In the genomic region with DNA sequence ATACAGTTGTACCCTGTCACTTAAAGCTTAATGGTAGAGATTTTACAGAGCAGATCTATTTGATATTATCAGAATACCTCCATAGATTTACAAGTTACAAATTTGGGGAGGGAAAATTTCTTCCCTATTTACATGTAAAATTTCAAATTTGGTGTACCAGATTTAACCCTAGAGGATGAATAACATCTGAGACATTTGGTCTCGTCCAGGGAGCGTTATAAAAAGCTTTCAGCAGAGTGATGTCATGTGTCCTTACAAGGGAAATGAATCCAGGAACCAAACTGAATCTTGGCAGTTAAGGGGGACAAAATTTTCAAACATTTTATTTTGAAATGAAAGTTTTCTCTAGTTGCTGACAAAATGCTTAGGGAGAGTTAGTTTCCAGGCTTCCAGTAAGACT, we compare ENCODE assay signal across 14 cellular contexts.
"Had no signal": no experiment of that assay in that cellular context is flagged by ENCODE, and none has a peak within 500 bp of the region (broad histone marks: within the 10 kb centered on the region; RNA-seq: fewer than 3 reads in every experiment).

No MANE protein-coding gene starts in this region.

- DNase-seq: activated CD4-positive, alpha-beta memory T cell treated with anti-CD3 and anti-CD28 coated beads for 36 hours; activated effector memory CD4-positive, alpha-beta T cell treated with anti-CD3 and anti-CD28 coated beads, Interleukin-2, amount 50 U/mL, for 16 hours; activated naive CD8-positive, alpha-beta T cell treated with anti-CD3 and anti-CD28 coated beads for 36 hours; activated T-cell treated with anti-CD3 and anti-CD28 coated beads, Interleukin-2, amount 50 U/mL, for 4 hours; anterior cingulate cortex; dorsolateral prefrontal cortex; foreskin melanocyte; head of caudate nucleus; left cardiac atrium; lower lobe of right lung; pancreas; retina had no signal

- H3K36me3 ChIP-seq: esophagus muscularis mucosa, lower lobe of right lung, pancreas had no signal

- H3K27ac ChIP-seq: esophagus muscularis mucosa, lower lobe of right lung, pancreas had no signal

- ATAC-seq: activated T-cell treated with anti-CD3 and anti-CD28 coated beads, Interleukin-2, amount 50 U/mL, for 4 hours; left cardiac atrium; lower lobe of right lung; pancreas had no signal

- H3K9me3 ChIP-seq: esophagus muscularis mucosa, lower lobe of right lung, pancreas had no signal

- H3K4me1 ChIP-seq: pancreas had no signal

- H3K4me3 ChIP-seq: dorsolateral prefrontal cortex, esophagus muscularis mucosa, lower lobe of right lung, pancreas, skin epidermis had no signal

- H3K27me3 ChIP-seq: dorsolateral prefrontal cortex, esophagus muscularis mucosa, pancreas had no signal
